ENCODE assay signal across 8 cellular contexts in the genomic region with DNA sequence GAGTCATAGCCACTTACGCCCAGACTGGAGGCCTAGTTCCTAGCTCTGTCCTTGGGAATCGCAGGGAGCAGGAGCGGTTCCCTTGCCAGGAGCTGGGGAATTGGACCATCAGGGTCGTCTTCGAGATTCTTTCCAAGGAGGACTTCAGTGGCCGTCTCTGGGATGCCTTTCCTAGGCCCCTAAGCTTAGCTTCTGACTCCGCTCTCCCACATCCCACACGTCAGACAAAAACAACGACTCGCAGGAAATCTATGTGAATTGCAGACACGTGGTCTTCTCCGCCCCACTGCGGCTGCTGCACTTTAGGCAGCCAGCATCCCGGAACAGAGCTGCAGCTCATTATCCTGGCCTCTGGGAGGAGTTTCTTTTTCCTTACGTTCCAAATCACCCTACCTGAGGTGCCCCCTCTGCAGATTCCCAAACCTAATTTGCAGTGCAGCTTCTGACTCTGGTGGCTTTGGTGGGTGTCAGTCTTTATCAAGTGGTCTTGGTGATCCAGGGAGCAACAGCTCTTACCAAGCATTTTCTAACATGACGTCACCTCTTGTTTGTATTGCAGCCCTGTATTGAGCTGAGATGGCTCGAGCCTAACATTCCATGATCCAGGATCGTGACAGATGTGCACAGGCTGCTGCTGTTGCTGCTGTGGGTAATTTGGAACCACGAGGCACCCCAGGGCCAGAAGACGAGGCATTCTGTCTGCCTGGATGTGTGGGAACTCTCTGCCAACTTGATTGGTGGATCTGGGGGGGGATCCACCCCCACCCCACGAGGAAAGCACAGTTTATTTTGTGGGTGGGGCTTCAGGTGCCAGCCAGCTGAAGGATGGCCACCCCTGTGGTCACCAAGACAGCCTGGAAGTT. TPM values are rescaled to one million over a fixed set of nuclear protein-coding genes. Genes with fewer than 3 reads are reported as not detected.
DNase-seq lines count a peak whose midpoint lies in the region; ATAC-seq and TF ChIP-seq lines count a peak whose summit lies in the region.

No MANE protein-coding gene starts in this region.

- intact Hi-C loops in Right ventricle myocardium inferior (cut with DNase I) (no loop called here), left ventricle myocardium superior (cut with micrococcal nuclease) (loop anchor here (10.0 kb wide), 1 partner anchor 268 kb away; a partner anchor contains a TSS), testis (cut with DNase I; ENCODE audit: low total_unique reads) (no loop called here), sciatic nerve (cut with DNase I) (no loop called here)

- H3K4me1 ChIP-seq in muscle layer of colon (ENCODE audit: insufficient read depth, low read length) (peaks cover 14% of the 10 kb centered on the region), testis (peaks cover 5% of the 10 kb centered on the region)

- peak; percentile 18 for DNase-seq in Right ventricle myocardium inferior (ENCODE audit: missing footprints)
- DNase-seq in left ventricle myocardium superior: no peak
- DNase-seq in NCI-H2196 (lab: John Stamatoyannopoulos, UW; ENCODE audit: unreplicated experiment): peak; percentile 22
- peak; percentile 77 for DNase-seq in activated CD8-positive, alpha-beta memory T cell treated with anti-CD3 and anti-CD28 coated beads, Interleukin-2, amount 10 ng/mL, durations not matched to agents 7 days and 5 days
- DNase-seq in epithelial cell of esophagus (ENCODE audit: low read depth): peak; percentile 77
- DNase-seq in testis: peak; percentile 71
- DNase-seq in sciatic nerve (ENCODE audit: low spot score): no peak

- H3K27me3 ChIP-seq in muscle layer of colon (ENCODE audit: control insufficient read depth in 1 of 2, insufficient read depth in 2 of 2, low read length in 2 of 2) (no peaks in the 10 kb centered on the region), testis (no peaks in the 10 kb centered on the region)

- 4 to 5% methylated on average over 17 to 21 of the region's 21 CpGs for WGBS in testis, 2 donors

- H3K36me3 ChIP-seq in muscle layer of colon (ENCODE audit: insufficient read depth, low read length): no peaks in the 10 kb centered on the region
- no peaks in the 10 kb centered on the region for H3K36me3 ChIP-seq in testis (ENCODE audit: low read depth, missing control alignments)

- H3K9me3 ChIP-seq in muscle layer of colon (ENCODE audit: low read length) (no peaks in the 10 kb centered on the region), testis (no peaks in the 10 kb centered on the region)

- H3K4me1 Mint-ChIP-seq in activated CD8-positive, alpha-beta memory T cell treated with anti-CD3 and anti-CD28 coated beads, Interleukin-2, amount 10 ng/mL, durations not matched to agents 7 days and 5 days: peaks cover 32% of the 10 kb centered on the region

- peaks cover 10% of the 10 kb centered on the region for H3K9me3 Mint-ChIP-seq in activated CD8-positive, alpha-beta memory T cell treated with anti-CD3 and anti-CD28 coated beads, Interleukin-2, amount 10 ng/mL, durations not matched to agents 7 days and 5 days (ENCODE audit: low read depth)

- CTCF ChIA-PET in activated CD8-positive, alpha-beta memory T cell treated with anti-CD3 and anti-CD28 coated beads, Interleukin-2, amount 10 ng/mL, durations not matched to agents 7 days and 5 days (lab: Charles Lee): interaction anchor here (0.9 to 3.8 kb wide), 11 partner anchors 9 to 263 kb away, joined by 3 to 37 read pairs (median 4); a partner anchor contains a TSS

- peaks cover 12% of the 10 kb centered on the region for H3K36me3 Mint-ChIP-seq in activated CD8-positive, alpha-beta memory T cell treated with anti-CD3 and anti-CD28 coated beads, Interleukin-2, amount 10 ng/mL, durations not matched to agents 7 days and 5 days

- peak overlapping the region; percentile 86 for H3K4me3 ChIP-seq in epithelial cell of esophagus (ENCODE audit: low read length)
- peak overlapping the region; percentile 85 to 86 for H3K4me3 ChIP-seq in muscle layer of colon (ENCODE audit: low read depth in 1 of 2, low read length in 2 of 2)
- peak overlapping the region; percentile 76 to 89 for H3K4me3 ChIP-seq in testis

- peak overlapping the region; percentile 92 for H3K4me3 Mint-ChIP-seq in activated CD8-positive, alpha-beta memory T cell treated with anti-CD3 and anti-CD28 coated beads, Interleukin-2, amount 10 ng/mL, durations not matched to agents 7 days and 5 days

- TF ChIP-seq CTCF in epithelial cell of esophagus (IDR thresholded peaks at IDR 0.05; ENCODE audit: insufficient read depth, low read depth, low read length, missing control alignments): peak; percentile 43
- TF ChIP-seq CTCF in testis (IDR thresholded peaks at IDR 0.05): peak in 1 of 3 experiments; percentile 24

- TF ChIP-seq POLR2A in testis (IDR thresholded peaks at IDR 0.05): no peak

- H3K27ac ChIP-seq in muscle layer of colon (ENCODE audit: low read depth, low read length): no peak overlapping the region
- peak overlapping the region in 1 of 2 donors; percentile 39 for H3K27ac ChIP-seq in testis

- peak overlapping the region; percentile 92 for H3K27ac Mint-ChIP-seq in activated CD8-positive, alpha-beta memory T cell treated with anti-CD3 and anti-CD28 coated beads, Interleukin-2, amount 10 ng/mL, durations not matched to agents 7 days and 5 days

- ATAC-seq in Right ventricle myocardium inferior: no peak
- ATAC-seq in left ventricle myocardium superior: no peak
- no peak for ATAC-seq in activated CD8-positive, alpha-beta memory T cell treated with anti-CD3 and anti-CD28 coated beads, Interleukin-2, amount 10 ng/mL, durations not matched to agents 7 days and 5 days
- no peak for ATAC-seq in sciatic nerve

- H3K9ac ChIP-seq in muscle layer of colon (ENCODE audit: low read length): peak overlapping the region; percentile 50

- no peaks in the 10 kb centered on the region for H3K27me3 Mint-ChIP-seq in activated CD8-positive, alpha-beta memory T cell treated with anti-CD3 and anti-CD28 coated beads, Interleukin-2, amount 10 ng/mL, durations not matched to agents 7 days and 5 days

RNA-seq across cellular contexts. Expression of a gene that starts 1.1 kb away (rescaled TPM):
- 8.5 TPM for total RNA-seq in Right ventricle myocardium inferior
- total RNA-seq in left ventricle myocardium superior: 9.3 TPM
- 10 to 100 TPM; 41.6 to 43.9 TPM for total RNA-seq in activated CD8-positive, alpha-beta memory T cell treated with anti-CD3 and anti-CD28 coated beads, Interleukin-2, amount 10 ng/mL, durations not matched to agents 7 days and 5 days
- 10 to 100 TPM; 52.7 to 53.5 TPM for total RNA-seq in testis
- 105 TPM for polyA plus RNA-seq in testis (ENCODE audit: insufficient read depth, low read depth, low replicate concordance)
- 14.7 TPM for total RNA-seq in sciatic nerve

RNA-seq across cellular contexts. Expression of a gene that starts 42.0 kb away (rescaled TPM):
- total RNA-seq in Right ventricle myocardium inferior: not detected
- not detected for total RNA-seq in left ventricle myocardium superior
- not detected for total RNA-seq in activated CD8-positive, alpha-beta memory T cell treated with anti-CD3 and anti-CD28 coated beads, Interleukin-2, amount 10 ng/mL, durations not matched to agents 7 days and 5 days
- total RNA-seq in testis: 10 to 100 TPM; 35.4 to 62.7 TPM
- polyA plus RNA-seq in testis (ENCODE audit: insufficient read depth, low read depth, low replicate concordance): 199 TPM
- not detected for total RNA-seq in sciatic nerve

Comparison
In these comparisons a context has a peak if more than half of its experiments do, and no peak if none do; other contexts are left out.
1. DNase-seq: peak in Right ventricle myocardium inferior (single experiment), NCI-H2196 (single experiment), activated CD8-positive, alpha-beta memory T cell treated with anti-CD3 and anti-CD28 coated beads, Interleukin-2, amount 10 ng/mL, durations not matched to agents 7 days and 5 days (single experiment), epithelial cell of esophagus (single experiment) and testis (single experiment); none in left ventricle myocardium superior (single experiment) and sciatic nerve (single experiment).
2. RNA of a gene that starts 42.0 kb away (total RNA-seq): 35.4 to 62.7 TPM in testis; not detected in activated CD8-positive, alpha-beta memory T cell treated with anti-CD3 and anti-CD28 coated beads, Interleukin-2, amount 10 ng/mL, durations not matched to agents 7 days and 5 days, not detected in Right ventricle myocardium inferior (single experiment), not detected in left ventricle myocardium superior (single experiment) and not detected in sciatic nerve (single experiment); every median in the first group is over 10 times any median in the second.
3. Peak in every context shown above with its lines, with median percentiles within 50 percentile points of each other: H3K4me3 ChIP-seq.